In genomic region chr17:64837018-64837761, GRCh38 we compare ENCODE assay signal across 8 cellular contexts.
A peak's percentile ranks its signal among the peaks of the same experiment; 100 is the strongest.
DNase-seq lines count a peak whose midpoint lies in the region; TF ChIP-seq lines count a peak whose summit lies in the region.
"Not testable (repeated sequence)": the region's sequence is repeated elsewhere in the genome, so short reads cannot be mapped to it uniquely, and the experiment has no call there.

No MANE protein-coding gene starts in this region.

- H3K4me2 ChIP-seq in GM23248 (ENCODE audit: unreplicated experiment) (peak overlapping the region; percentile 87), KMS-11 (peak overlapping the region; percentile 31)

- peaks cover 25% of the 10 kb centered on the region for H3K79me2 ChIP-seq in GM23248 (ENCODE audit: insufficient read depth)
- not testable (repeated sequence) for H3K79me2 ChIP-seq in KMS-11 (ENCODE audit: insufficient read depth, low read depth)

- H3K27ac Mint-ChIP-seq in nephron progenitor cell, result not testable (repeated sequence)

- peaks cover 12% of the 10 kb centered on the region for H3K4me1 Mint-ChIP-seq in nephron progenitor cell

- H3K9me2 ChIP-seq in GM23248 (ENCODE audit: insufficient read depth), result not testable (repeated sequence)

- H3K9ac ChIP-seq in GM23248, result peak overlapping the region; percentile 93
- H3K9ac ChIP-seq in KMS-11, result peak overlapping the region; percentile 36; the same call in 1 of the 2 replicates

- H3K9me3 Mint-ChIP-seq in nephron progenitor cell, result not testable (repeated sequence)

- peak overlapping the region; percentile 91 for H3K4me3 ChIP-seq in GM23248
- H3K4me3 ChIP-seq in KMS-11 (IDR thresholded peaks at IDR 0.05; ENCODE audit: insufficient read depth, low read depth, low read length), result not testable (repeated sequence)
- H3K4me3 ChIP-seq in fibroblast of villous mesenchyme (ENCODE audit: low read depth, low read length), result peak overlapping the region; percentile 70

- H3K27me3 Mint-ChIP-seq in nephron progenitor cell (ENCODE audit: low read depth, poor library complexity), result peaks cover 11% of the 10 kb centered on the region

- peaks cover 12% of the 10 kb centered on the region; the same call in 1 of the 2 replicates for H3F3A ChIP-seq in GM23248 (ENCODE audit: insufficient read depth)

- H3K4me3 Mint-ChIP-seq in nephron progenitor cell, result peak overlapping the region; percentile 95

- WGBS in GM23248 (ENCODE audit: low coverage in 1 of 2, low lambda C conversion rate in 2 of 2, missing lambda C conversion rate in 2 of 2), 2 experiments, result 1 to 4% methylated on average over 25 to 31 of the region's 56 CpGs

- DNase-seq in EH (ENCODE audit: low read depth) (peak; percentile 83), GM23248 (peak; percentile 86), fibroblast of villous mesenchyme (ENCODE audit: low read depth) (peak; percentile 80), nephron progenitor cell (peak; percentile 88)
- peak; percentile 95 for DNase-seq in activated effector memory CD4-positive, alpha-beta T cell treated with anti-CD3 and anti-CD28 coated beads, Interleukin-2, amount 50 U/mL, for 16 hours
- DNase-seq in stimulated activated naive CD4-positive, alpha-beta T cell (lab: John Stamatoyannopoulos, UW), result peak; percentile 71 to 85 (median 78)

- in situ Hi-C loops in GM23248 (cut with MboI), result not testable (repeated sequence)

- H3K4me1 ChIP-seq in GM23248 (ENCODE audit: insufficient read depth); KMS-11 (ENCODE audit: low read depth, poor library complexity, severe bottlenecking): not testable (repeated sequence)

- H2AFZ ChIP-seq in GM23248 (peak overlapping the region; percentile 85), KMS-11 (ENCODE audit: low read depth) (peak overlapping the region; percentile 79; the same call in 1 of the 2 replicates)

- H3K36me3 Mint-ChIP-seq in nephron progenitor cell (ENCODE audit: low read depth), result not testable (repeated sequence)

- H3K36me3 ChIP-seq in GM23248 (ENCODE audit: low read depth); KMS-11 (ENCODE audit: insufficient read depth): not testable (repeated sequence)

- peak; percentile 56 for TF ChIP-seq POLR2A in Raji (IDR thresholded peaks at IDR 0.05; ENCODE audit: insufficient read depth, low read depth, low read length)

- TF ChIP-seq CTCF in KMS-11 (conservative IDR thresholded peaks at IDR 0.05; ENCODE audit: low read depth, low read length); fibroblast of villous mesenchyme (IDR thresholded peaks at IDR 0.05; ENCODE audit: insufficient read depth, low read depth, low read length); nephron progenitor cell (IDR thresholded peaks at IDR 0.05): not testable (repeated sequence)

- not testable (repeated sequence) for H4K20me1 ChIP-seq in GM23248 (ENCODE audit: insufficient read depth); KMS-11 (ENCODE audit: insufficient read depth)

- not testable (repeated sequence) for H3K27me3 ChIP-seq in GM23248 (replicated peaks; ENCODE audit: insufficient read depth); KMS-11 (ENCODE audit: insufficient read depth, low read depth)

- H3K27ac ChIP-seq in GM23248 (peak overlapping the region; percentile 65), KMS-11 (peak overlapping the region; percentile 36; the same call in 1 of the 2 replicates)

- not testable (repeated sequence) for H3K9me3 ChIP-seq in GM23248 (ENCODE audit: low read depth)
